ENCODE assay signal across 11 cellular contexts in genomic region chr22:17846326-17846992, GRCh38.
DNase-seq lines count a peak whose midpoint lies in the region; ATAC-seq and TF ChIP-seq lines count a peak whose summit lies in the region.
"Had no signal": no experiment of that assay in that cellular context is flagged by ENCODE, and none has a peak within 500 bp of the region (broad histone marks: within the 10 kb centered on the region; RNA-seq: fewer than 3 reads in every experiment).

No MANE protein-coding gene starts in this region.

- intact Hi-C loops in testis (cut with DNase I; ENCODE audit: low total_unique reads), result no loop called here

- TF ChIP-seq CTCF in fibroblast of mammary gland (conservative IDR thresholded peaks at IDR 0.05; ENCODE audit: control insufficient read depth, insufficient read depth, low read depth, low read length), result no peak
- no peak for TF ChIP-seq CTCF in testis (IDR thresholded peaks at IDR 0.05)

- POLR2A ChIA-PET in HEK293T (lab: Yijun Ruan, JAX), result interaction anchor here (1.0 kb wide), 1 partner anchor 233 kb away, joined by 3 read pairs; no protein-coding TSS in a partner anchor

- no peak for TF ChIP-seq POLR2A in testis (IDR thresholded peaks at IDR 0.05)

- 40 to 47% methylated on average over 13 of the region's 13 CpGs for WGBS in testis, 2 donors

- H3K27ac ChIP-seq in HUES6 (ENCODE audit: low read depth, low read length), result no peak overlapping the region
- H3K27ac ChIP-seq in muscle layer of colon (ENCODE audit: low read depth, low read length), result peak overlapping the region; percentile 82
- H3K27ac ChIP-seq in testis, result no peak overlapping the region

- H3K9ac ChIP-seq in HUES6 (ENCODE audit: low read length) (peak overlapping the region; percentile 7), muscle layer of colon (ENCODE audit: low read length) (peak overlapping the region; percentile 37)

- ATAC-seq in GM21529 (IDR thresholded peaks at IDR 0.05; ENCODE audit: unreplicated experiment), result no peak
- ATAC-seq: activated CD8-positive, alpha-beta T cell treated with anti-CD3 and anti-CD28 coated beads, Interleukin-2, amount 10 ng/mL, durations not matched to agents 7 days and 5 days had no signal

- H3K4me3 ChIP-seq in HUES6 (ENCODE audit: low read depth, low read length) (no peak overlapping the region), fibroblast of mammary gland (ENCODE audit: control insufficient read depth, low read depth, low read length) (no peak overlapping the region), muscle layer of colon (ENCODE audit: low read depth in 1 of 2, low read length in 2 of 2) (peak overlapping the region in 1 of 2 donors; percentile 3), testis (no peak overlapping the region)

- H3K4me1 ChIP-seq in HUES6 (ENCODE audit: control insufficient read depth, insufficient read depth, low read length) (peaks cover 17% of the 10 kb centered on the region; the same call in 1 of the 2 replicates), muscle layer of colon (ENCODE audit: insufficient read depth, low read length) (peaks cover 57% of the 10 kb centered on the region), testis (peaks cover 18% of the 10 kb centered on the region)

- H3K36me3 ChIP-seq in HUES6 (ENCODE audit: control insufficient read depth, insufficient read depth, low read length) (peaks cover 5% of the 10 kb centered on the region; the same call in 1 of the 2 replicates), muscle layer of colon (ENCODE audit: insufficient read depth, low read length) (peaks cover 10% of the 10 kb centered on the region), testis (ENCODE audit: low read depth, missing control alignments) (no peaks in the 10 kb centered on the region)

- CTCF ChIA-PET in HEK293T (lab: Yijun Ruan, JAX), result interaction anchor here (0.6 kb wide), 1 partner anchor 262 kb away, joined by 3 read pairs; no protein-coding TSS in a partner anchor

- DNase-seq in fibroblast of mammary gland (ENCODE audit: low read depth), result peak; percentile 19
- DNase-seq in testis, result peak; percentile 57
- no peak for DNase-seq in HEK293T (ENCODE audit: extremely low spot score)
- DNase-seq in activated CD4-positive, CD25-positive, alpha-beta regulatory T cell treated with anti-CD3 and anti-CD28 coated beads, Interleukin-2, amount 50 U/mL, for 72 hours, result no peak
- DNase-seq in HT-29 (ENCODE audit: low spot score), result no peak
- DNase-seq: activated CD8-positive, alpha-beta T cell treated with anti-CD3 and anti-CD28 coated beads, Interleukin-2, amount 10 ng/mL, durations not matched to agents 7 days and 5 days; NCI-H1436 treated with DMSO at 0.1 percent for 48 hours; small intestine had no signal

- H3K9me3 ChIP-seq in HUES6 (ENCODE audit: control insufficient read depth, insufficient read depth, low read depth, low read length), result no peaks in the 10 kb centered on the region
- H3K9me3 ChIP-seq in muscle layer of colon (ENCODE audit: low read length), result no peaks in the 10 kb centered on the region
- no peaks in the 10 kb centered on the region for H3K9me3 ChIP-seq in testis

- H3K27me3 ChIP-seq in HUES6 (ENCODE audit: control insufficient read depth, insufficient read depth, low read length) (no peaks in the 10 kb centered on the region), muscle layer of colon (ENCODE audit: control insufficient read depth in 1 of 2, insufficient read depth in 2 of 2, low read length in 2 of 2) (no peaks in the 10 kb centered on the region), testis (no peaks in the 10 kb centered on the region)

TF ChIP-seq in HEK293T, 16 proteins besides CTCF, POLR2A, EP300 and RAD21:
- TF ChIP-seq SP1 (IDR thresholded peaks at IDR 0.05) (no peak), LEF1 (IDR thresholded peaks at IDR 0.05; ENCODE audit: borderline replicate concordance) (no peak), FOXM1 (IDR thresholded peaks at IDR 0.05; ENCODE audit: borderline replicate concordance) (no peak), ARNT (IDR thresholded peaks at IDR 0.05) (no peak), ELF4 (IDR thresholded peaks at IDR 0.05) (no peak), SUZ12 (IDR thresholded peaks at IDR 0.05) (no peak), HDGF (IDR thresholded peaks at IDR 0.05; ENCODE audit: borderline replicate concordance) (no peak), FOXK2 (IDR thresholded peaks at IDR 0.05) (no peak), NFRKB (IDR thresholded peaks at IDR 0.05) (no peak), BHLHE40 (IDR thresholded peaks at IDR 0.05; ENCODE audit: borderline replicate concordance) (no peak), FOXA1 (IDR thresholded peaks at IDR 0.05) (no peak), L3MBTL2 (conservative IDR thresholded peaks at IDR 0.05) (no peak), CTBP1 (IDR thresholded peaks at IDR 0.05; ENCODE audit: borderline replicate concordance) (no peak), PKNOX1 (IDR thresholded peaks at IDR 0.05) (no peak)

Comparison
In these comparisons a context has a peak if more than half of its experiments do, and no peak if none do; other contexts are left out.
1. DNase-seq: peak in fibroblast of mammary gland (single experiment) and testis (single experiment); none in HEK293T (single experiment), activated CD4-positive, CD25-positive, alpha-beta regulatory T cell treated with anti-CD3 and anti-CD28 coated beads, Interleukin-2, amount 50 U/mL, for 72 hours (single experiment) and HT-29 (single experiment).